10 cellular contexts compared by ENCODE assay signal in the genomic region with DNA sequence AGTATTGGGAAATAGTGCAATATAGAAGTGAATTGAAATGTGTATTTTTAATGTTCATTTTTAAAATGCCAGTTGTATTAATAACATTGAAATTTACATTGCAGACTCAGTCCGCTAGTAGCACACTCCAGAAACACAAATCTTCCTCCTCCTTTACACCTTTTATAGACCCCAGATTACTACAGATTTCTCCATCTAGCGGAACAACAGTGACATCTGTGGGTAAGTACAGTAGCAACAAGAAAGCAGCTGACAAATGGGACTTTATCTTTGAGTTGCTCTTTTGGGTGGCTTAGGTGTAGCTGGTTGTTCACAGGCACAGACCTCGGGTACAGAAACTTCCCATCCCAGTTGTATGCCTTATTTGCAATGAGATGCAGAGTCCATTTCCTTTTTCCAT.
A peak's percentile ranks its signal among the peaks of the same experiment; 100 is the strongest.
DNase-seq lines count a peak whose midpoint lies in the region; ATAC-seq and TF ChIP-seq lines count a peak whose summit lies in the region.
"Had no signal": no experiment of that assay in that cellular context is flagged by ENCODE, and none has a peak within 500 bp of the region (broad histone marks: within the 10 kb centered on the region; RNA-seq: fewer than 3 reads in every experiment).

No MANE protein-coding gene starts in this region.

- ATAC-seq in HG03378 (IDR thresholded peaks at IDR 0.05; ENCODE audit: unreplicated experiment): no peak

- no peak overlapping the region for H4K91ac ChIP-seq in mesenchymal stem cell (ENCODE audit: low read length)

- H3K27me3 ChIP-seq in mesenchymal stem cell (ENCODE audit: control insufficient read depth in 1 of 2, insufficient read depth in 1 of 2, low read length in 2 of 2) (no peaks in the 10 kb centered on the region), esophagus squamous epithelium (no peaks in the 10 kb centered on the region)

- H3K4ac ChIP-seq in mesenchymal stem cell (ENCODE audit: low read depth in 1 of 2, low read length in 2 of 2): no peak overlapping the region

- H3K27ac ChIP-seq in mesenchymal stem cell (ENCODE audit: low read length, poor library complexity, severe bottlenecking) (no peak overlapping the region), esophagus squamous epithelium (no peak overlapping the region)
- H3K27ac ChIP-seq: HL-60 had no signal

- H2BK12ac ChIP-seq in mesenchymal stem cell (ENCODE audit: low read length in 2 of 2): no peak overlapping the region

- no peak for TF ChIP-seq POLR2A in esophagus squamous epithelium (IDR thresholded peaks at IDR 0.05)

- H3K4me1 ChIP-seq in mesenchymal stem cell (ENCODE audit: control insufficient read depth, insufficient read depth, low read depth, low read length) (no peaks in the 10 kb centered on the region), esophagus squamous epithelium (no peaks in the 10 kb centered on the region)
- H3K4me1 ChIP-seq: HAP-1 had no signal

- H3K18ac ChIP-seq in mesenchymal stem cell (ENCODE audit: low read depth in 1 of 2, low read length in 2 of 2): no peak overlapping the region

- H2BK5ac ChIP-seq in mesenchymal stem cell (ENCODE audit: low read depth, low read length, poor library complexity, severe bottlenecking): no peak overlapping the region

- no peak overlapping the region for H3K4me3 Mint-ChIP-seq in activated T-helper 1 cell treated with anti-CD3 and anti-CD28 coated beads, Interleukin-12 subunit alpha, Interleukin-12 subunit beta, Interleukin-2, Interleukin-4 antibody, amounts not matched to agents 30 ng/mL and 10 ng/mL and 1 ng/mL, durations not matched to agents 14 hours and 24 hours and 36 hours

- H2BK120ac ChIP-seq in mesenchymal stem cell (ENCODE audit: low read depth, low read length): no peak overlapping the region

- peak overlapping the region; percentile 20 for H3K27ac Mint-ChIP-seq in activated T-helper 1 cell treated with anti-CD3 and anti-CD28 coated beads, Interleukin-12 subunit alpha, Interleukin-12 subunit beta, Interleukin-2, Interleukin-4 antibody, amounts not matched to agents 30 ng/mL and 10 ng/mL and 1 ng/mL, durations not matched to agents 14 hours and 24 hours and 36 hours

- no peak overlapping the region for H3K14ac ChIP-seq in mesenchymal stem cell (ENCODE audit: low read length in 2 of 2)

- H4K8ac ChIP-seq in mesenchymal stem cell (ENCODE audit: low read length): no peak overlapping the region

- peaks cover 8% of the 10 kb centered on the region for H3K4me1 Mint-ChIP-seq in activated T-helper 1 cell treated with anti-CD3 and anti-CD28 coated beads, Interleukin-12 subunit alpha, Interleukin-12 subunit beta, Interleukin-2, Interleukin-4 antibody, amounts not matched to agents 30 ng/mL and 10 ng/mL and 1 ng/mL, durations not matched to agents 14 hours and 24 hours and 36 hours (ENCODE audit: low read depth)

- H3K36me3 ChIP-seq in mesenchymal stem cell (ENCODE audit: control insufficient read depth in 1 of 2, insufficient read depth in 2 of 2, low read depth in 1 of 2, low read length in 2 of 2): peaks cover 34 to 100% of the 10 kb centered on the region in 2 experiments
- peaks cover 25 to 100% (median 30%) of the 10 kb centered on the region in 3 donors for H3K36me3 ChIP-seq in esophagus squamous epithelium

- intact Hi-C loops in activated T-helper 1 cell treated with anti-CD3 and anti-CD28 coated beads, Interleukin-12 subunit alpha, Interleukin-12 subunit beta, Interleukin-2, Interleukin-4 antibody, amounts not matched to agents 30 ng/mL and 10 ng/mL and 1 ng/mL, durations not matched to agents 14 hours and 24 hours and 36 hours (cut with micrococcal nuclease): loop anchor here (1.0 kb wide), 1 partner anchor 454 kb away; no protein-coding TSS in a partner anchor
- intact Hi-C loops in esophagus squamous epithelium (cut with DNase I): no loop called here

- no peak overlapping the region for H2AFZ ChIP-seq in mesenchymal stem cell (ENCODE audit: low read depth, low read length)

- peaks cover 60% of the 10 kb centered on the region for H3K36me3 Mint-ChIP-seq in activated T-helper 1 cell treated with anti-CD3 and anti-CD28 coated beads, Interleukin-12 subunit alpha, Interleukin-12 subunit beta, Interleukin-2, Interleukin-4 antibody, amounts not matched to agents 30 ng/mL and 10 ng/mL and 1 ng/mL, durations not matched to agents 14 hours and 24 hours and 36 hours (ENCODE audit: low read depth)

- H3K9ac ChIP-seq in mesenchymal stem cell (ENCODE audit: low read length): peak overlapping the region; percentile 12

- no peaks in the 10 kb centered on the region for H3K9me3 ChIP-seq in mesenchymal stem cell (ENCODE audit: control insufficient read depth, low read length)
- H3K9me3 ChIP-seq in esophagus squamous epithelium: no peaks in the 10 kb centered on the region
- H3K9me3 ChIP-seq: HAP-1 had no signal

- H3K23ac ChIP-seq in mesenchymal stem cell (ENCODE audit: low read length in 2 of 2): no peak overlapping the region

- DNase-seq in EL: peak; percentile 9
- DNase-seq in HT-29 (ENCODE audit: low spot score): peak; percentile 43
- DNase-seq in activated T-helper 1 cell treated with anti-CD3 and anti-CD28 coated beads, Interleukin-12 subunit alpha, Interleukin-12 subunit beta, Interleukin-2, Interleukin-4 antibody, amounts not matched to agents 30 ng/mL and 10 ng/mL and 1 ng/mL, durations not matched to agents 14 hours and 24 hours and 36 hours (ENCODE audit: low spot score): no peak
- peak; percentile 19 for DNase-seq in mesenchymal stem cell
- DNase-seq in COLO829 (ENCODE audit: low spot score): no peak
- no peak for DNase-seq in esophagus squamous epithelium (lab: John Stamatoyannopoulos, UW)
- DNase-seq: activated CD4-positive, alpha-beta T cell treated with anti-CD3 and anti-CD28 coated beads for 48 hours had no signal

- no peak overlapping the region for H3K4me3 ChIP-seq in mesenchymal stem cell (ENCODE audit: insufficient read depth in 1 of 2, low read depth in 1 of 2, low read length in 2 of 2)
- H3K4me3 ChIP-seq in esophagus squamous epithelium: no peak overlapping the region
- H3K4me3 ChIP-seq: HAP-1 had no signal

- H3K4me2 ChIP-seq in mesenchymal stem cell (ENCODE audit: low read length, poor library complexity, severe bottlenecking): no peak overlapping the region

- H3K9me3 Mint-ChIP-seq in activated T-helper 1 cell treated with anti-CD3 and anti-CD28 coated beads, Interleukin-12 subunit alpha, Interleukin-12 subunit beta, Interleukin-2, Interleukin-4 antibody, amounts not matched to agents 30 ng/mL and 10 ng/mL and 1 ng/mL, durations not matched to agents 14 hours and 24 hours and 36 hours: no peaks in the 10 kb centered on the region

- WGBS in mesenchymal stem cell: 100% methylated on average over 1 of the region's 3 CpGs
- 77 to 78% methylated on average over 3 of the region's 3 CpGs for WGBS in esophagus squamous epithelium, 2 donors

- TF ChIP-seq CTCF in esophagus squamous epithelium (IDR thresholded peaks at IDR 0.05): no peak

- no peak overlapping the region for H2AK5ac ChIP-seq in mesenchymal stem cell (ENCODE audit: low read length, severe bottlenecking)

- H3K79me1 ChIP-seq in mesenchymal stem cell (replicated peaks; ENCODE audit: low read length, poor library complexity, severe bottlenecking): peaks cover 17% of the 10 kb centered on the region

- no peaks in the 10 kb centered on the region for H3K27me3 Mint-ChIP-seq in activated T-helper 1 cell treated with anti-CD3 and anti-CD28 coated beads, Interleukin-12 subunit alpha, Interleukin-12 subunit beta, Interleukin-2, Interleukin-4 antibody, amounts not matched to agents 30 ng/mL and 10 ng/mL and 1 ng/mL, durations not matched to agents 14 hours and 24 hours and 36 hours (ENCODE audit: insufficient read depth)

- no peak overlapping the region for H2BK15ac ChIP-seq in mesenchymal stem cell (ENCODE audit: low read depth, poor library complexity, severe bottlenecking)

Comparison
In these comparisons a context has a peak if more than half of its experiments do, and no peak if none do; other contexts are left out.
1. DNase-seq: peak in EL (single experiment), HT-29 (single experiment) and mesenchymal stem cell (single experiment); none in activated T-helper 1 cell treated with anti-CD3 and anti-CD28 coated beads, Interleukin-12 subunit alpha, Interleukin-12 subunit beta, Interleukin-2, Interleukin-4 antibody, amounts not matched to agents 30 ng/mL and 10 ng/mL and 1 ng/mL, durations not matched to agents 14 hours and 24 hours and 36 hours (single experiment), COLO829 (single experiment) and esophagus squamous epithelium (single experiment).